Comparison of ENCODE assay signal across 8 cellular contexts in genomic region chr7:157337316-157338149, GRCh38. TPM values are rescaled to one million over a fixed set of nuclear protein-coding genes. Genes with fewer than 3 reads are reported as not detected.
DNase-seq lines count a peak whose midpoint lies in the region; ATAC-seq and TF ChIP-seq lines count a peak whose summit lies in the region.

No MANE protein-coding gene starts in this region.

- ATAC-seq in GM19328 (IDR thresholded peaks at IDR 0.05; ENCODE audit: unreplicated experiment) (peak; percentile 53), HG03457 (IDR thresholded peaks at IDR 0.05; ENCODE audit: unreplicated experiment) (peak; percentile 41)

- H3K4me2 ChIP-seq in BLaER1 treated with 17β-estradiol and CSF1 and Interleukin-3, amounts not matched to agents 10 nM and 100 nM = peak overlapping the region; percentile 84 to 96 (median 91)

- DNase-seq in ascending aorta (ENCODE audit: low spot score in 2 of 2) = peak in 1 of 2 donors; percentile 78
- no peak for DNase-seq in iPS DF 6.9 (ENCODE audit: low read depth, low spot score)
- no peak for DNase-seq in NCI-H2029 (lab: John Stamatoyannopoulos, UW)

- peak overlapping the region; percentile 96 for H3K4me3 Mint-ChIP-seq in T-helper 1 cell treated with Interleukin-12 subunit alpha and Interleukin-12 subunit beta and Interleukin-4 antibody, amounts not matched to agents 30 μg/mL and 1 μg/mL, for 36 hours

- peak overlapping the region; percentile 95 for H3K27ac Mint-ChIP-seq in T-helper 1 cell treated with Interleukin-12 subunit alpha and Interleukin-12 subunit beta and Interleukin-4 antibody, amounts not matched to agents 30 μg/mL and 1 μg/mL, for 36 hours

- H3K36me3 Mint-ChIP-seq in T-helper 1 cell treated with Interleukin-12 subunit alpha and Interleukin-12 subunit beta and Interleukin-4 antibody, amounts not matched to agents 30 μg/mL and 1 μg/mL, for 36 hours (ENCODE audit: low read depth) = peaks cover 15% of the 10 kb centered on the region

- H3K27ac ChIP-seq in BLaER1 treated with 17β-estradiol and CSF1 and Interleukin-3, amounts not matched to agents 10 nM and 100 nM = peak overlapping the region; percentile 90 to 98 (median 96)
- H3K27ac ChIP-seq in ascending aorta = peak overlapping the region; percentile 97
- no peak overlapping the region for H3K27ac ChIP-seq in iPS DF 6.9 (ENCODE audit: low read length)
- peak overlapping the region; percentile 92 for H3K27ac ChIP-seq in skeletal muscle tissue (ENCODE audit: low read depth, low read length)

- no peaks in the 10 kb centered on the region for H3K9me3 ChIP-seq in BLaER1 treated with 17β-estradiol and CSF1 and Interleukin-3, amounts not matched to agents 10 nM and 100 nM (replicated peaks in 1 of 11)
- H3K9me3 ChIP-seq in ascending aorta (no peaks in the 10 kb centered on the region), iPS DF 6.9 (ENCODE audit: control insufficient read depth, insufficient read depth, low read length) (no peaks in the 10 kb centered on the region), skeletal muscle tissue (ENCODE audit: control insufficient read depth in 3 of 3, low read length in 3 of 3) (no peaks in the 10 kb centered on the region)

- no peak for TF ChIP-seq CTCF in ascending aorta (IDR thresholded peaks at IDR 0.05)

- peaks cover 5 to 41% (median 20%) of the 10 kb centered on the region in 11 experiments; a peak in 15 of 22 replicates for H3K36me3 ChIP-seq in BLaER1 treated with 17β-estradiol and CSF1 and Interleukin-3, amounts not matched to agents 10 nM and 100 nM
- H3K36me3 ChIP-seq in ascending aorta = no peaks in the 10 kb centered on the region
- 0 out of 2 replicates have a peak, but pooled peaks cover 2% of the 10 kb centered on the region for H3K36me3 ChIP-seq in iPS DF 6.9 (ENCODE audit: control insufficient read depth, insufficient read depth, low read length)
- H3K36me3 ChIP-seq in skeletal muscle tissue (ENCODE audit: control insufficient read depth in 3 of 3, insufficient read depth in 3 of 3, low read length in 3 of 3) = no peaks in the 10 kb centered on the region

- intact Hi-C loops in ascending aorta (cut with DNase I) = loop anchor here (1.0 to 5.0 kb wide), 5 partner anchors 10 to 389 kb away; partner anchors contain the start of genes NOM1 and UBE3C

- no peaks in the 10 kb centered on the region for H3K27me3 ChIP-seq in BLaER1 treated with 17β-estradiol and CSF1 and Interleukin-3, amounts not matched to agents 10 nM and 100 nM
- H3K27me3 ChIP-seq in ascending aorta (no peaks in the 10 kb centered on the region), iPS DF 6.9 (ENCODE audit: control insufficient read depth, insufficient read depth, low read length) (no peaks in the 10 kb centered on the region), skeletal muscle tissue (ENCODE audit: control insufficient read depth in 3 of 3, insufficient read depth in 3 of 3, low read length in 3 of 3) (no peaks in the 10 kb centered on the region)

- peak overlapping the region; percentile 89 to 96 (median 93) for H3K9ac ChIP-seq in BLaER1 treated with 17β-estradiol and CSF1 and Interleukin-3, amounts not matched to agents 10 nM and 100 nM
- peak overlapping the region; percentile 78 to 82 (median 82) for H3K9ac ChIP-seq in skeletal muscle tissue (ENCODE audit: low read depth in 1 of 3, low read length in 3 of 3)

- H3K9me3 Mint-ChIP-seq in T-helper 1 cell treated with Interleukin-12 subunit alpha and Interleukin-12 subunit beta and Interleukin-4 antibody, amounts not matched to agents 30 μg/mL and 1 μg/mL, for 36 hours = no peaks in the 10 kb centered on the region

- H3K4me1 Mint-ChIP-seq in T-helper 1 cell treated with Interleukin-12 subunit alpha and Interleukin-12 subunit beta and Interleukin-4 antibody, amounts not matched to agents 30 μg/mL and 1 μg/mL, for 36 hours (ENCODE audit: low read depth) = peaks cover 31% of the 10 kb centered on the region

- peaks cover 52 to 54% (median 53%) of the 10 kb centered on the region in 11 experiments for H4K20me1 ChIP-seq in BLaER1 treated with 17β-estradiol and CSF1 and Interleukin-3, amounts not matched to agents 10 nM and 100 nM

- H3K4me1 ChIP-seq in BLaER1 treated with 17β-estradiol and CSF1 and Interleukin-3, amounts not matched to agents 10 nM and 100 nM = peaks cover 70 to 80% (median 75%) of the 10 kb centered on the region in 10 experiments
- H3K4me1 ChIP-seq in ascending aorta = peaks cover 3 to 6% of the 10 kb centered on the region in 2 donors
- H3K4me1 ChIP-seq in iPS DF 6.9 (ENCODE audit: control insufficient read depth, insufficient read depth, low read length) = peaks cover 3% of the 10 kb centered on the region; the same call in 1 of the 2 replicates
- H3K4me1 ChIP-seq in skeletal muscle tissue (ENCODE audit: control insufficient read depth in 3 of 3, insufficient read depth in 3 of 3, low read length in 3 of 3) = peaks cover 23 to 40% (median 34%) of the 10 kb centered on the region in 3 donors

- peaks cover 14% of the 10 kb centered on the region for H3K27me3 Mint-ChIP-seq in T-helper 1 cell treated with Interleukin-12 subunit alpha and Interleukin-12 subunit beta and Interleukin-4 antibody, amounts not matched to agents 30 μg/mL and 1 μg/mL, for 36 hours (ENCODE audit: low read depth)

- peak overlapping the region; percentile 72 to 96 (median 84) for H3K4me3 ChIP-seq in BLaER1 treated with 17β-estradiol and CSF1 and Interleukin-3, amounts not matched to agents 10 nM and 100 nM
- H3K4me3 ChIP-seq in ascending aorta (peak overlapping the region; percentile 83 to 91), iPS DF 6.9 (ENCODE audit: low read length) (peak overlapping the region; percentile 93), skeletal muscle tissue (ENCODE audit: low read length in 3 of 3) (peak overlapping the region; percentile 72 to 86 (median 83))

- no CpG with 5 or more reads among the region's 59 CpGs for WGBS in iPS DF 6.9 (ENCODE audit: insufficient coverage, insufficient read length)

RNA-seq across cellular contexts. Expression of gene DNAJB6, which starts 0.7 kb away (rescaled TPM):
- total RNA-seq in ascending aorta (79.1 TPM), skeletal muscle tissue (68.9 TPM)
